26 cellular contexts compared by ENCODE assay signal in genomic region chr19:31301306-31301980, GRCh38. TPM values are rescaled to one million over a fixed set of nuclear protein-coding genes. Genes with fewer than 3 reads are reported as not detected.
"Had no signal": no experiment of that assay in that cellular context is flagged by ENCODE, and none has a peak within 500 bp of the region (broad histone marks: within the 10 kb centered on the region; RNA-seq: fewer than 3 reads in every experiment).

No MANE protein-coding gene starts in this region.

- H3K4me1 ChIP-seq: ascending aorta, body of pancreas had no signal

- ATAC-seq: activated CD4-positive, CD25-positive, alpha-beta regulatory T cell treated with anti-CD3 and anti-CD28 coated beads, Interleukin-2, amount 50 U/mL, for 24 hours; activated CD8-positive, alpha-beta T cell treated with anti-CD3 and anti-CD28 coated beads, Interleukin-2, amount 10 ng/mL, durations not matched to agents 7 days and 5 days; activated naive CD4-positive, alpha-beta T cell treated with anti-CD3 and anti-CD28 coated beads, Interleukin-2, amount 50 U/mL, for 72 hours; activated naive CD8-positive, alpha-beta T cell treated with anti-CD3 and anti-CD28 coated beads, Interleukin-2, amount 50 U/mL, for 24 hours; body of pancreas; PC-3 had no signal

- H3K4me3 ChIP-seq: ascending aorta, body of pancreas, SK-N-MC had no signal

- H3K27ac ChIP-seq: ascending aorta, body of pancreas, SK-N-MC had no signal

- H3K9me3 ChIP-seq: ascending aorta, body of pancreas had no signal

- H3K27me3 ChIP-seq: ascending aorta, body of pancreas had no signal

- H3K36me3 ChIP-seq: ascending aorta had no signal

- DNase-seq: activated CD4-positive, alpha-beta T cell treated with anti-CD3 and anti-CD28 coated beads for 48 hours; activated CD4-positive, alpha-beta T cell treated with anti-CD3 and anti-CD28 coated beads, Interleukin-2, amount 50 U/mL, for 4 hours; activated CD8-positive, alpha-beta memory T cell treated with anti-CD3 and anti-CD28 coated beads, Interleukin-2, amount 50 U/mL, for 48 hours; activated CD8-positive, alpha-beta T cell treated with anti-CD3 and anti-CD28 coated beads, Interleukin-2, amount 10 ng/mL, durations not matched to agents 7 days and 5 days; activated effector memory CD4-positive, alpha-beta T cell treated with Interleukin-2 at 50 U/mL for 16 hours; activated naive CD4-positive, alpha-beta T cell treated with Interleukin-2 at 50 U/mL for 16 hours; activated naive CD8-positive, alpha-beta T cell treated with anti-CD3 and anti-CD28 coated beads, Interleukin-2, amount 50 U/mL, for 24 hours; activated T-cell treated with anti-CD3 and anti-CD28 coated beads, Interleukin-2, amount 50 U/mL, for 24 hours; amniotic stem cell; body of pancreas; KG1; NCI-H1048; NCI-H1436; NCI-H1694 treated with DMSO at 0.1 percent for 48 hours; NCI-H2029 treated with DMSO at 0.1 percent for 48 hours; NCI-H345; NCI-H510A; NCI-H526 treated with DMSO at 0.1 percent for 48 hours; PC-3; SIG-M5; T-helper 1 cell had no signal

RNA-seq across cellular contexts. Expression of gene TSHZ3, which starts 47.8 kb away (rescaled TPM):
- polyA plus RNA-seq: IgD-negative memory B cell had no signal
